1 cellular context compared by ENCODE assay signal in genomic region chr1:230976825-230977747, GRCh38.
TF ChIP-seq lines count a peak whose summit lies in the region.

No MANE protein-coding gene starts in this region.

TF ChIP-seq in GM12878, 131 proteins besides CTCF, POLR2A, EP300 and RAD21 (continued from another document):
- TF ChIP-seq PBX3 (IDR thresholded peaks at IDR 0.05; ENCODE audit: insufficient replicate concordance, low read depth, low read length) = peak; percentile 50
- TF ChIP-seq RUNX3 (IDR thresholded peaks at IDR 0.05; ENCODE audit: low read length) = peak; percentile 68
- TF ChIP-seq ETV6 (conservative IDR thresholded peaks at IDR 0.05 in 1 of 2, IDR thresholded peaks at IDR 0.05 in 1 of 2; ENCODE audit: borderline replicate concordance in 1 of 2, low read depth in 1 of 2) = peak in 1 of 2 experiments; percentile 70; a peak in 2 of 4 replicates
- no peak for TF ChIP-seq RELB (IDR thresholded peaks at IDR 0.05; ENCODE audit: low read depth)
- TF ChIP-seq PKNOX1 (IDR thresholded peaks at IDR 0.05) = peak; percentile 89
- TF ChIP-seq RBBP5 (conservative IDR thresholded peaks at IDR 0.05) = no peak
- TF ChIP-seq ZNF207 (IDR thresholded peaks at IDR 0.05; ENCODE audit: borderline replicate concordance) = no peak
